10 cellular contexts compared by ENCODE assay signal in the genomic region with DNA sequence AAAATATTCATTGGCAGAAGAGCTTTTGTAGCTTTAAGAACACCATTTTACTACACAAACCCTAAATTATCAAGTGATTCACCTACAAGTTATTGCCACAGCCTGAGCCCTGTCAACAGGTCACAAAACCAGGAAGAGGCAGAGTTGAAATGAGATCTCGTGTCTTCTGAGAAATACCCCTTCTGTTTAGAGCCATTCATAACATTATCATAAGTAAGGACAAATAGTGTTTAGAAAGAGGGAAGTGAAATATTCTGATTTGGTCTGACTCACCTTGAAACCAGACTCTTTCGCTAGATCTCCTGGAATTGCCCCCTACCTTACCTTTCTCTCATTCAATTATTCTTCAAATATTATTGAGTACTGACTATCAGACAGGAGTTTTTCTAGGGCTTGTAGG. TPM values are rescaled to one million over a fixed set of nuclear protein-coding genes. Genes with fewer than 3 reads are reported as not detected.
DNase-seq lines count a peak whose midpoint lies in the region; ATAC-seq lines count a peak whose summit lies in the region.
"Had no signal": no experiment of that assay in that cellular context is flagged by ENCODE, and none has a peak within 500 bp of the region (broad histone marks: within the 10 kb centered on the region; RNA-seq: fewer than 3 reads in every experiment).

No MANE protein-coding gene starts in this region.

- no peak for DNase-seq in effector memory CD8-positive, alpha-beta T cell
- no peak for DNase-seq in middle frontal gyrus (ENCODE audit: extremely low spot score, low spot score)
- DNase-seq in posterior vena cava (ENCODE audit: low spot score) = no peak
- no peak for DNase-seq in stimulated activated CD4-positive, alpha-beta T cell treated with anti-CD3 and anti-CD28 coated beads, Interleukin-4, amount 100 ng/mL, for 4 hours
- DNase-seq: effector CD8-positive, alpha-beta T cell; naive thymus-derived CD8-positive, alpha-beta T cell had no signal

- ATAC-seq in GM18873 (IDR thresholded peaks at IDR 0.05; ENCODE audit: low FRiP score, unreplicated experiment) = peak; percentile 97
- peak; percentile 96 for ATAC-seq in GM21529 (IDR thresholded peaks at IDR 0.05; ENCODE audit: unreplicated experiment)
- peak; percentile 93 for ATAC-seq in HG03159 (IDR thresholded peaks at IDR 0.05; ENCODE audit: unreplicated experiment)
- ATAC-seq in effector memory CD8-positive, alpha-beta T cell (replicated peaks) = peak; percentile 22

- no peaks in the 10 kb centered on the region for H3K9me3 Mint-ChIP-seq in effector memory CD8-positive, alpha-beta T cell
- H3K9me3 Mint-ChIP-seq: naive thymus-derived CD8-positive, alpha-beta T cell had no signal

- intact Hi-C loops in posterior vena cava (cut with DNase I) = no loop called here

- no peaks in the 10 kb centered on the region for H3K36me3 Mint-ChIP-seq in effector memory CD8-positive, alpha-beta T cell (ENCODE audit: insufficient read depth)
- H3K36me3 Mint-ChIP-seq: activated naive CD8-positive, alpha-beta T cell; naive thymus-derived CD8-positive, alpha-beta T cell had no signal

- H3K4me1 Mint-ChIP-seq in effector memory CD8-positive, alpha-beta T cell (ENCODE audit: low read depth in 2 of 2) = peaks cover 0 to 2% of the 10 kb centered on the region in 2 donors
- H3K4me1 Mint-ChIP-seq: naive thymus-derived CD8-positive, alpha-beta T cell had no signal

- H3K27me3 Mint-ChIP-seq in effector memory CD8-positive, alpha-beta T cell = peaks cover 0 to 10% of the 10 kb centered on the region in 2 donors

- H3K27ac Mint-ChIP-seq in effector memory CD8-positive, alpha-beta T cell = no peak overlapping the region
- H3K27ac Mint-ChIP-seq: activated naive CD8-positive, alpha-beta T cell; naive thymus-derived CD8-positive, alpha-beta T cell had no signal

- no peak overlapping the region for H3K4me3 Mint-ChIP-seq in effector memory CD8-positive, alpha-beta T cell
- H3K4me3 Mint-ChIP-seq: activated naive CD8-positive, alpha-beta T cell; naive thymus-derived CD8-positive, alpha-beta T cell had no signal

RNA-seq across cellular contexts. Expression of gene ETDB, which starts 5.9 kb away (rescaled TPM):
- not detected for total RNA-seq in posterior vena cava
- total RNA-seq: naive thymus-derived CD8-positive, alpha-beta T cell had no signal

RNA-seq across cellular contexts. Expression of gene SMIM10L2B, which starts 15.9 kb away (rescaled TPM):
- 1 to 10 TPM; 1.7 to 3.2 TPM for total RNA-seq in posterior vena cava

RNA-seq across cellular contexts. Expression of gene CT55, which starts 56.8 kb away (rescaled TPM):
- total RNA-seq in posterior vena cava = not detected
- total RNA-seq: naive thymus-derived CD8-positive, alpha-beta T cell had no signal

Comparison
In these comparisons a context has a peak if more than half of its experiments do, and no peak if none do; other contexts are left out.
1. ATAC-seq: peak in every context shown above with its lines; median percentile 97 in GM18873; 96 in GM21529; 93 in HG03159; 22 in effector memory CD8-positive, alpha-beta T cell.